Comparison of ENCODE assay signal across 10 cellular contexts in the genomic region with DNA sequence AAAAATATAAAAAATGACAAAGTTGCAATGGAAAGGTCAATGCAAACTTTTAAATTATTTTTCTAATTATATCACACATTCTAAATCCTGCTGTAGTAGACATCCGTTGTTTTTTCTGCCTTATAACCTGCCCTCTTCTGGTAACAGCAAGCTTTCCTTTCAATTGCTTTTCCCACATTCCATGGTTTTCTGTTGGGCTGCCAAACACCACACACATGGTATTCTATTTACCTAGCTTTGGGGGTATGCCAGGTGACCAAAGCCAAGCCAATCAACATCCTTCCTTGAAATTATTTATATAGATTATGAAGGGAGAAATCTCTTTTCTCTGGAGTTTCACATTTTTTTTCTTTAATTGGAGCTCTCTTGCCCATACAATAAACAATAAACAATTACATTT. TPM values are rescaled to one million over a fixed set of nuclear protein-coding genes. Genes with fewer than 3 reads are reported as not detected.
DNase-seq lines count a peak whose midpoint lies in the region; ATAC-seq and TF ChIP-seq lines count a peak whose summit lies in the region.
"Had no signal": no experiment of that assay in that cellular context is flagged by ENCODE, and none has a peak within 500 bp of the region (broad histone marks: within the 10 kb centered on the region; RNA-seq: fewer than 3 reads in every experiment).

No MANE protein-coding gene starts in this region.

- H3K4me1 Mint-ChIP-seq in activated naive CD4-positive, alpha-beta T cell treated with anti-CD3 and anti-CD28 coated beads for 36 hours (ENCODE audit: low read depth), result peaks cover 11% of the 10 kb centered on the region
- peaks cover 21% of the 10 kb centered on the region for H3K4me1 Mint-ChIP-seq in CD14-positive monocyte

- no peaks in the 10 kb centered on the region for H3K27me3 ChIP-seq in mammary epithelial cell (ENCODE audit: insufficient read depth, low read length)

- no peak overlapping the region for H3K27ac Mint-ChIP-seq in activated naive CD4-positive, alpha-beta T cell treated with anti-CD3 and anti-CD28 coated beads for 36 hours
- no peak overlapping the region for H3K27ac Mint-ChIP-seq in CD14-positive monocyte
- H3K27ac Mint-ChIP-seq: stimulated activated naive CD8-positive, alpha-beta T cell treated with anti-CD3 and anti-CD28 coated beads, Interleukin-15, Interleukin-2, amounts not matched to agents 100 ng/mL and 50 ng/mL, for 24 hours had no signal

- no peak overlapping the region for H3K9ac ChIP-seq in mammary epithelial cell (ENCODE audit: insufficient read depth, low read length)

- H3K79me2 ChIP-seq in mammary epithelial cell (ENCODE audit: insufficient read depth, low read length), result peaks cover 15% of the 10 kb centered on the region

- H3K9me3 ChIP-seq in mammary epithelial cell (replicated peaks; ENCODE audit: insufficient read depth, low read length), result no peaks in the 10 kb centered on the region

- intact Hi-C loops in mammary epithelial cell (cut with micrococcal nuclease), result loop anchor here (5.0 to 10.0 kb wide), 2 partner anchors 452 to 615 kb away; partner anchors contain the start of genes ARPC5 and SMG7
- intact Hi-C loops in activated naive CD4-positive, alpha-beta T cell treated with anti-CD3 and anti-CD28 coated beads for 36 hours (cut with micrococcal nuclease), result no loop called here
- intact Hi-C loops in CD14-positive monocyte (cut with micrococcal nuclease), result no loop called here

- H3K4me3 Mint-ChIP-seq in activated naive CD4-positive, alpha-beta T cell treated with anti-CD3 and anti-CD28 coated beads for 36 hours, result no peak overlapping the region
- H3K4me3 Mint-ChIP-seq in CD14-positive monocyte, result no peak overlapping the region
- H3K4me3 Mint-ChIP-seq: central memory CD8-positive, alpha-beta T cell; stimulated activated naive CD8-positive, alpha-beta T cell treated with anti-CD3 and anti-CD28 coated beads, Interleukin-15, Interleukin-2, amounts not matched to agents 100 ng/mL and 50 ng/mL, for 24 hours had no signal

- H2AFZ ChIP-seq in mammary epithelial cell (ENCODE audit: low read depth, low read length), result no peak overlapping the region

- ATAC-seq in left lobe of liver (no peak), HG02840 (IDR thresholded peaks at IDR 0.05; ENCODE audit: low FRiP score, unreplicated experiment) (no peak)

- no peak overlapping the region for H3K4me2 ChIP-seq in mammary epithelial cell (ENCODE audit: insufficient read depth, low read depth, low read length)

- no peak overlapping the region for H3K27ac ChIP-seq in mammary epithelial cell (ENCODE audit: insufficient read depth, low read depth, low read length)

- peaks cover 54% of the 10 kb centered on the region for H3K27me3 Mint-ChIP-seq in activated naive CD4-positive, alpha-beta T cell treated with anti-CD3 and anti-CD28 coated beads for 36 hours (ENCODE audit: low read depth)
- peaks cover 24 to 50% (median 34%) of the 10 kb centered on the region in 3 donors for H3K27me3 Mint-ChIP-seq in CD14-positive monocyte (ENCODE audit: low read depth in 3 of 3)

- dilution Hi-C loops in mammary epithelial cell (cut with HindIII; ENCODE audit: low sequenced_read_pairs), result no loop called here

- in situ Hi-C loops in mammary epithelial cell (cut with MboI; ENCODE audit: low sequenced_read_pairs in 2 of 2), result loop anchor here in 1 of 2 donors (10.0 kb wide), 1 partner anchor 165 kb away; the partner anchor contains the start of gene LAMC2

- H3K36me3 Mint-ChIP-seq in activated naive CD4-positive, alpha-beta T cell treated with anti-CD3 and anti-CD28 coated beads for 36 hours (ENCODE audit: low read depth), result no peaks in the 10 kb centered on the region
- peaks cover 0 to 3% of the 10 kb centered on the region in 2 donors for H3K36me3 Mint-ChIP-seq in CD14-positive monocyte

- BruUV-seq in mammary epithelial cell (replicated peaks; lab: Mats Ljungman, UMichigan), result no TSS peak

- H3K9me3 Mint-ChIP-seq in activated naive CD4-positive, alpha-beta T cell treated with anti-CD3 and anti-CD28 coated beads for 36 hours, result peaks cover 5% of the 10 kb centered on the region
- peaks cover 0 to 8% (median 5%) of the 10 kb centered on the region in 7 donors for H3K9me3 Mint-ChIP-seq in CD14-positive monocyte
- H3K9me3 Mint-ChIP-seq: central memory CD8-positive, alpha-beta T cell had no signal

- H4K20me1 ChIP-seq in mammary epithelial cell (ENCODE audit: insufficient read depth, low read length), result no peaks in the 10 kb centered on the region

- peaks cover 21% of the 10 kb centered on the region for H3K4me1 ChIP-seq in mammary epithelial cell (ENCODE audit: insufficient read depth, low read length)

- H3K36me3 ChIP-seq in mammary epithelial cell (ENCODE audit: insufficient read depth, low read length), result no peaks in the 10 kb centered on the region

- DNase-seq in AG10803 (ENCODE audit: low read depth) (peak; percentile 48), LoVo (ENCODE audit: low spot score) (peak; percentile 35), mammary epithelial cell (peak; percentile 42), left lobe of liver (ENCODE audit: low spot score) (peak; percentile 52), CD14-positive monocyte (ENCODE audit: low spot score) (no peak), AG08395 (ENCODE audit: low spot score) (no peak)
- DNase-seq in activated naive CD4-positive, alpha-beta T cell treated with anti-CD3 and anti-CD28 coated beads for 36 hours, result no peak

- WGBS in mammary epithelial cell (ENCODE audit: low coverage, missing lambda C conversion rate), result 5% methylated on average over 1 of the region's 1 CpG

- CTCF ChIA-PET in mammary epithelial cell (lab: Charles Lee; ENCODE audit: low non-redundant PET), result interaction anchor here (0.7 kb wide), 1 partner anchor 74 kb away, joined by 7 read pairs; no protein-coding TSS in a partner anchor
- CTCF ChIA-PET in activated naive CD4-positive, alpha-beta T cell treated with anti-CD3 and anti-CD28 coated beads for 36 hours (lab: Charles Lee), result no interaction called here

- TF ChIP-seq CTCF in AG10803 (conservative IDR thresholded peaks at IDR 0.05; ENCODE audit: low read length) (peak; percentile 42; the same call in 1 of the 2 replicates), mammary epithelial cell (conservative IDR thresholded peaks at IDR 0.05 in 1 of 2, IDR thresholded peaks at IDR 0.05 in 1 of 2; ENCODE audit: extremely low read depth in 1 of 2, insufficient read depth in 1 of 2, low read depth in 1 of 2, low read length in 2 of 2) (peak in 1 of 2 donors; percentile 30), CD14-positive monocyte (IDR thresholded peaks at IDR 0.05) (no peak)

- H3K4me3 ChIP-seq in AG10803 (ENCODE audit: low read length) (no peak overlapping the region), mammary epithelial cell (replicated peaks in 1 of 3; ENCODE audit: insufficient read depth in 1 of 3, low read depth in 2 of 3, low read length in 3 of 3) (no peak overlapping the region)

RNA-seq across cellular contexts. Expression of gene LAMC1, which starts 3.4 kb away (rescaled TPM):
- total RNA-seq in mammary epithelial cell, result 100 to 1,000 TPM; 131 to 164 TPM
- 69.5 TPM for polyA plus RNA-seq in mammary epithelial cell
- polyA minus RNA-seq in mammary epithelial cell, result 137 TPM
- total RNA-seq in left lobe of liver, result 19.0 TPM
- under 1 TPM in 1 of 2 experiments, not detected in 1; 0.10 TPM for total RNA-seq in activated naive CD4-positive, alpha-beta T cell treated with anti-CD3 and anti-CD28 coated beads for 36 hours
- polyA plus RNA-seq in CD14-positive monocyte, result under 1 TPM; 0.34 to 0.95 TPM

Comparison
In these comparisons a context has a peak if more than half of its experiments do, and no peak if none do; other contexts are left out.
1. DNase-seq: peak in AG10803 (single experiment), LoVo (single experiment), mammary epithelial cell (single experiment) and left lobe of liver (single experiment); none in activated naive CD4-positive, alpha-beta T cell treated with anti-CD3 and anti-CD28 coated beads for 36 hours (single experiment), CD14-positive monocyte (single experiment) and AG08395 (single experiment).
2. RNA of gene LAMC1, which starts 3.4 kb away (total RNA-seq): 131 to 164 TPM in mammary epithelial cell and 19.0 TPM in left lobe of liver (single experiment); 0.10 TPM in activated naive CD4-positive, alpha-beta T cell treated with anti-CD3 and anti-CD28 coated beads for 36 hours; every median in the first group is over 10 times any median in the second.